ENCODE assay signal across 9 cellular contexts in the genomic region with DNA sequence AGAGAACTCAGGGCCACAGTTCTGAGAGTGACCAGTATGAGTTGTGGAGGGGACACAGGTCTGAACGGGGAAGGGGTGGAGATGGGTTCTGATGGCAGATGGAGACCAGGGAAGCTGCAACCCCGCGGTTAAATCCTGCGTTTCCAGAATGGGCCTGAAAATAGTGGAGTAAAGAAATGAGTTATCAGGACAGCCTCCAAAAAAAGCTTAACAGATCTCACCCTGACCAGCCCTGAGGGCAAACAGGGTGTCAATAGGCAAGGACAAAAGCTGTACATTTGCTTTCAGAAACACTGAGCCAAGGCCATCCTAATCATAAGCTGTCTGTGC. TPM values are rescaled to one million over a fixed set of nuclear protein-coding genes. Genes with fewer than 3 reads are reported as not detected.
DNase-seq lines count a peak whose midpoint lies in the region; ATAC-seq, FAIRE-seq and TF ChIP-seq lines count a peak whose summit lies in the region.
"Had no signal": no experiment of that assay in that cellular context is flagged by ENCODE, and none has a peak within 500 bp of the region (broad histone marks: within the 10 kb centered on the region; RNA-seq: fewer than 3 reads in every experiment).

No MANE protein-coding gene starts in this region.

- H3K4me1 ChIP-seq in left lung = peaks cover 5 to 20% of the 10 kb centered on the region in 2 donors
- peaks cover 10 to 15% of the 10 kb centered on the region in 2 donors for H3K4me1 ChIP-seq in thyroid gland

- H3K27ac ChIP-seq in left lung (no peak overlapping the region), thyroid gland (peak overlapping the region in 1 of 3 donors; percentile 23)

- H3K9me3 Mint-ChIP-seq in activated T-cell treated with anti-CD3 and anti-CD28 coated beads, Interleukin-2, amount 50 U/mL, for 4 hours = no peaks in the 10 kb centered on the region
- H3K9me3 Mint-ChIP-seq in activated naive CD8-positive, alpha-beta T cell treated with anti-CD3 and anti-CD28 coated beads, Interleukin-2, amount 50 U/mL, for 24 hours = no peaks in the 10 kb centered on the region

- TF ChIP-seq CTCF in left lung (IDR thresholded peaks at IDR 0.05) = no peak
- TF ChIP-seq CTCF in thyroid gland (IDR thresholded peaks at IDR 0.05) = no peak

- H3K36me3 Mint-ChIP-seq in activated T-cell treated with anti-CD3 and anti-CD28 coated beads, Interleukin-2, amount 50 U/mL, for 4 hours (ENCODE audit: insufficient read depth) = no peaks in the 10 kb centered on the region
- H3K36me3 Mint-ChIP-seq in activated naive CD8-positive, alpha-beta T cell treated with anti-CD3 and anti-CD28 coated beads, Interleukin-2, amount 50 U/mL, for 24 hours (ENCODE audit: low read depth) = no peaks in the 10 kb centered on the region

- intact Hi-C loops in left lung (cut with DNase I) (no loop called here), thyroid gland (cut with DNase I) (no loop called here)

- H3K27ac Mint-ChIP-seq in activated naive CD8-positive, alpha-beta T cell treated with anti-CD3 and anti-CD28 coated beads, Interleukin-2, amount 50 U/mL, for 24 hours = no peak overlapping the region

- no peak for ATAC-seq in activated T-cell treated with anti-CD3 and anti-CD28 coated beads, Interleukin-2, amount 50 U/mL, for 4 hours
- ATAC-seq in activated naive CD8-positive, alpha-beta T cell treated with anti-CD3 and anti-CD28 coated beads, Interleukin-2, amount 50 U/mL, for 24 hours = no peak
- no peak for ATAC-seq in left lung

- peaks cover 10% of the 10 kb centered on the region for H3K4me1 Mint-ChIP-seq in activated T-cell treated with anti-CD3 and anti-CD28 coated beads, Interleukin-2, amount 50 U/mL, for 4 hours (ENCODE audit: low read depth)
- H3K4me1 Mint-ChIP-seq in activated naive CD8-positive, alpha-beta T cell treated with anti-CD3 and anti-CD28 coated beads, Interleukin-2, amount 50 U/mL, for 24 hours = peaks cover 5% of the 10 kb centered on the region

- H3K9me3 ChIP-seq in left lung (no peaks in the 10 kb centered on the region), thyroid gland (no peaks in the 10 kb centered on the region)

- H3K27me3 Mint-ChIP-seq in activated T-cell treated with anti-CD3 and anti-CD28 coated beads, Interleukin-2, amount 50 U/mL, for 4 hours (ENCODE audit: low read depth) = peaks cover 34% of the 10 kb centered on the region
- H3K27me3 Mint-ChIP-seq in activated naive CD8-positive, alpha-beta T cell treated with anti-CD3 and anti-CD28 coated beads, Interleukin-2, amount 50 U/mL, for 24 hours = peaks cover 50% of the 10 kb centered on the region

- H3K36me3 ChIP-seq in left lung (no peaks in the 10 kb centered on the region), thyroid gland (no peaks in the 10 kb centered on the region)

- TF ChIP-seq POLR2A in thyroid gland (IDR thresholded peaks at IDR 0.05) (no peak), GM12892 (IDR thresholded peaks at IDR 0.05; ENCODE audit: low read depth, low read length) (no peak)

- H3K27me3 ChIP-seq in left lung (peaks cover 57 to 76% of the 10 kb centered on the region in 2 donors), thyroid gland (no peaks in the 10 kb centered on the region)

- 5 to 10% methylated on average over 4 of the region's 4 CpGs for WGBS in thyroid gland, 2 donors

- DNase-seq in activated T-cell treated with anti-CD3 and anti-CD28 coated beads, Interleukin-2, amount 50 U/mL, for 4 hours = no peak
- no peak for DNase-seq in activated T-cell treated with anti-CD3 and anti-CD28 coated beads for 4 hours
- no peak for DNase-seq in activated naive CD8-positive, alpha-beta T cell treated with anti-CD3 and anti-CD28 coated beads, Interleukin-2, amount 50 U/mL, for 24 hours
- DNase-seq in left lung = no peak
- DNase-seq in thyroid gland = no peak
- no peak for DNase-seq in NAMALWA (ENCODE audit: low spot score)
- DNase-seq in DMS53 (lab: John Stamatoyannopoulos, UW) = no peak
- DNase-seq in GM12892 (ENCODE audit: insufficient read length) = no peak
- DNase-seq: activated gamma-delta T cell had no signal

- peak overlapping the region; percentile 16 for H3K4me3 Mint-ChIP-seq in activated T-cell treated with anti-CD3 and anti-CD28 coated beads, Interleukin-2, amount 50 U/mL, for 4 hours
- H3K4me3 Mint-ChIP-seq in activated naive CD8-positive, alpha-beta T cell treated with anti-CD3 and anti-CD28 coated beads, Interleukin-2, amount 50 U/mL, for 24 hours = peak overlapping the region; percentile 71

- no peak for FAIRE-seq in GM12892 (lab: Jason Lieb, UNC)

- H3K4me3 ChIP-seq in left lung (peak overlapping the region; percentile 48 to 51), thyroid gland (replicated peaks in 1 of 3) (peak overlapping the region in 2 of 3 donors; percentile 40 to 56)

RNA-seq across cellular contexts. Expression of a gene that starts 0.6 kb away (rescaled TPM):
- not detected for total RNA-seq in activated T-cell treated with anti-CD3 and anti-CD28 coated beads, Interleukin-2, amount 50 U/mL, for 4 hours
- total RNA-seq in left lung = 1 to 10 TPM; 3.6 to 7.9 TPM
- total RNA-seq in thyroid gland = 10 to 100 TPM in 2 of 4 donors, 1 to 10 TPM in 2; 3.8 to 20.8 (median 9.6) TPM
- polyA plus RNA-seq in GM12892 (2012; ENCODE audit: missing spikeins) = not detected

RNA-seq across cellular contexts. Expression of a gene that starts 48.8 kb away (rescaled TPM):
- not detected for total RNA-seq in activated T-cell treated with anti-CD3 and anti-CD28 coated beads, Interleukin-2, amount 50 U/mL, for 4 hours
- total RNA-seq in left lung = under 1 TPM in 1 of 2 donors, not detected in 1; 0.05 TPM
- total RNA-seq in thyroid gland = under 1 TPM in 2 of 4 donors, not detected in 2; under 0.01 to 0.11 TPM
- polyA plus RNA-seq in GM12892 (2012; ENCODE audit: missing spikeins) = not detected

Comparison
In these comparisons a context has a peak if more than half of its experiments do, and no peak if none do; other contexts are left out.
1. RNA of a gene that starts 0.6 kb away (total RNA-seq): 3.8 to 20.8 TPM in thyroid gland and 3.6 to 7.9 TPM in left lung; not detected in activated T-cell treated with anti-CD3 and anti-CD28 coated beads, Interleukin-2, amount 50 U/mL, for 4 hours; every median in the first group is over 4 times any median in the second.